In the genomic region with DNA sequence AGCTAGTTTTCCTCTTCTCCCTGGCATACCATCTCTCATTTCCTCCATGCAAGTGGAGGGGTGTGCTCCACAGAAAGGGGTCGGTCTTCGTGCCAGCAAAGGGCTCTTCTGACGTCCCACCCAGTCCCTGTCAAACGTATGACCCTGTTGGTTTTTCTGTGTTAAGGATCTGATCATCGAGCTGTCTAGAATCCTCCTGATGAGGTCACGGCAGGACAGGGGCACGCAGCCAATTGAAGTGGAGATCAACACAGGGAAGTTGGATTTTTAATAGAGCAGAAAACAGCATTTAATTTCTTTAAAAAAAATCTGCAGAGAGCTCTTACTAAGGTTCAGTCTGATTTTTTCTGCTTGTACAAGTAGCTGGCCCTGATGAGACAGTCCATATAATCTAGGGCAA, we compare ENCODE assay signal across 18 cellular contexts.
"Had no signal": no experiment of that assay in that cellular context is flagged by ENCODE, and none has a peak within 500 bp of the region (broad histone marks: within the 10 kb centered on the region; RNA-seq: fewer than 3 reads in every experiment).

No MANE protein-coding gene starts in this region.

- H3K27me3 ChIP-seq: pancreas had no signal

- ATAC-seq: activated CD4-positive, CD25-positive, alpha-beta regulatory T cell treated with anti-CD3 and anti-CD28 coated beads, Interleukin-2, amount 50 U/mL, for 24 hours; activated CD8-positive, alpha-beta T cell treated with anti-CD3 and anti-CD28 coated beads, Interleukin-2, amount 10 ng/mL, durations not matched to agents 7 days and 5 days; activated T-cell treated with anti-CD3 and anti-CD28 coated beads, Interleukin-2, amount 50 U/mL, for 4 hours; esophagus mucosa; gastroesophageal sphincter; heart left ventricle; naive thymus-derived CD4-positive, alpha-beta T cell; pancreas; stimulated activated naive B cell treated with anti-CD40 and anti-IgM and Interleukin-4, amounts not matched to agents 10 μg/mL and 1 μg/mL and 100 μg/mL, for 72 hours had no signal

- DNase-seq: activated CD4-positive, alpha-beta T cell treated with anti-CD3 and anti-CD28 coated beads, Interleukin-2, amount 10 ng/mL, durations not matched to agents 7 days and 5 days; activated CD8-positive, alpha-beta T cell treated with anti-CD3 and anti-CD28 coated beads, Interleukin-2, amount 10 ng/mL, durations not matched to agents 7 days and 5 days; activated naive CD4-positive, alpha-beta T cell treated with anti-CD3 and anti-CD28 coated beads for 36 hours; activated T-cell treated with anti-CD3 and anti-CD28 coated beads, Interleukin-2, amount 50 U/mL, for 4 hours; aorta; cerebellar nuclear complex; effector CD8-positive, alpha-beta T cell; mesendoderm; naive thymus-derived CD4-positive, alpha-beta T cell; pancreas; sigmoid colon; stimulated activated naive B cell treated with anti-CD40 and anti-IgM and Interleukin-4, amounts not matched to agents 10 μg/mL and 1 μg/mL and 100 μg/mL, for 72 hours; T1000 had no signal

- H3K4me3 ChIP-seq: gastroesophageal sphincter, heart left ventricle, pancreas, sigmoid colon, spleen had no signal

- H3K4me1 ChIP-seq: pancreas, sigmoid colon, spleen had no signal

- FAIRE-seq: pancreas had no signal

- H3K36me3 ChIP-seq: gastroesophageal sphincter, heart left ventricle, pancreas, sigmoid colon, spleen had no signal

- H3K9me3 ChIP-seq: gastroesophageal sphincter, heart left ventricle, pancreas, sigmoid colon had no signal

- H3K27ac ChIP-seq: gastroesophageal sphincter, heart left ventricle, pancreas, sigmoid colon, spleen had no signal
